ENCODE assay signal across 10 cellular contexts in genomic region chr12:53737951-53738833, GRCh38. TPM values are rescaled to one million over a fixed set of nuclear protein-coding genes. Genes with fewer than 3 reads are reported as not detected.
DNase-seq lines count a peak whose midpoint lies in the region; ATAC-seq and TF ChIP-seq lines count a peak whose summit lies in the region.
"Had no signal": no experiment of that assay in that cellular context is flagged by ENCODE, and none has a peak within 500 bp of the region (broad histone marks: within the 10 kb centered on the region; RNA-seq: fewer than 3 reads in every experiment).

No MANE protein-coding gene starts in this region.

- CTCF ChIA-PET in activated CD8-positive, alpha-beta T cell treated with anti-CD3 and anti-CD28 coated beads for 36 hours (lab: Charles Lee), result interaction anchor here (0.9 to 17.5 kb wide), 9 partner anchors 6 to 47 kb away, joined by 3 to 418 read pairs (median 7); partner anchors contain the start of gene CALCOCO1
- CTCF ChIA-PET in PC-9 (lab: Charles Lee), result no interaction called here

- H2AFZ ChIP-seq in PC-9, result no peak overlapping the region

- no peaks in the 10 kb centered on the region for H3K36me3 ChIP-seq in esophagus muscularis mucosa
- no peaks in the 10 kb centered on the region for H3K36me3 ChIP-seq in PC-9 (ENCODE audit: low read depth)

- H3K4me1 ChIP-seq in esophagus muscularis mucosa (peaks cover 11 to 25% (median 22%) of the 10 kb centered on the region in 4 donors), PC-9 (replicated peaks; ENCODE audit: insufficient read depth) (no peaks in the 10 kb centered on the region)

- H3K4me3 Mint-ChIP-seq in activated CD8-positive, alpha-beta T cell treated with anti-CD3 and anti-CD28 coated beads for 36 hours, result peak overlapping the region; percentile 45
- H3K4me3 Mint-ChIP-seq in stimulated activated memory B cell treated with anti-CD40 and anti-IgM and Interleukin-4, amounts not matched to agents 10 μg/mL and 1 μg/mL and 100 μg/mL, for 72 hours, result peak overlapping the region; percentile 42

- H3K79me2 ChIP-seq in PC-9 (ENCODE audit: low read depth), result no peaks in the 10 kb centered on the region

- intact Hi-C loops in activated CD8-positive, alpha-beta T cell treated with anti-CD3 and anti-CD28 coated beads for 36 hours (cut with micrococcal nuclease), result no loop called here
- intact Hi-C loops in esophagus muscularis mucosa (cut with DNase I), result no loop called here
- intact Hi-C loops in PC-9 (cut with micrococcal nuclease; ENCODE audit: unreplicated experiment), result no loop called here

- BruUV-seq in PC-9 (replicated peaks; lab: Mats Ljungman, UMichigan), result no TSS peak

- H3K27ac ChIP-seq in esophagus muscularis mucosa (replicated peaks in 1 of 4) (no peak overlapping the region), PC-9 (no peak overlapping the region)
- H3K27ac ChIP-seq: 22Rv1, skin epidermis had no signal

- H3K27me3 ChIP-seq in esophagus muscularis mucosa (peaks cover 2 to 80% (median 55%) of the 10 kb centered on the region in 4 donors), PC-9 (ENCODE audit: insufficient read depth, low read depth) (peaks cover 28% of the 10 kb centered on the region)

- no peaks in the 10 kb centered on the region for H3F3A ChIP-seq in PC-9 (ENCODE audit: insufficient read depth, low read depth)

- H3K9me3 ChIP-seq in esophagus muscularis mucosa, result no peaks in the 10 kb centered on the region
- H3K9me3 ChIP-seq in PC-9 (ENCODE audit: insufficient read depth, low read depth), result no peaks in the 10 kb centered on the region

- no peak for TF ChIP-seq POLR2A in esophagus muscularis mucosa (IDR thresholded peaks at IDR 0.05; ENCODE audit: low read depth)

- no peaks in the 10 kb centered on the region for H3K9me3 Mint-ChIP-seq in activated CD8-positive, alpha-beta T cell treated with anti-CD3 and anti-CD28 coated beads for 36 hours
- H3K9me3 Mint-ChIP-seq in stimulated activated memory B cell treated with anti-CD40 and anti-IgM and Interleukin-4, amounts not matched to agents 10 μg/mL and 1 μg/mL and 100 μg/mL, for 72 hours, result no peaks in the 10 kb centered on the region

- H3K4me3 ChIP-seq in iPS-11a (ENCODE audit: low read depth, low read length) (peak overlapping the region; percentile 69), esophagus muscularis mucosa (peak overlapping the region in 1 of 4 donors; percentile 18), PC-9 (no peak overlapping the region)
- H3K4me3 ChIP-seq: skin epidermis had no signal

- DNase-seq in DMS 273 (lab: John Stamatoyannopoulos, UW; ENCODE audit: unreplicated experiment), result peak; percentile 70
- DNase-seq in DMS 273 treated with DMSO at 0.1 percent for 48 hours (lab: John Stamatoyannopoulos, UW), result no peak
- DNase-seq in activated CD8-positive, alpha-beta T cell treated with anti-CD3 and anti-CD28 coated beads for 36 hours, result peak; percentile 52
- no peak for DNase-seq in inferior parietal cortex (ENCODE audit: extremely low spot score)
- DNase-seq in esophagus muscularis mucosa (ENCODE audit: extremely low spot score), result no peak
- no peak for DNase-seq in PC-9

- no peak overlapping the region for H3K27ac Mint-ChIP-seq in activated CD8-positive, alpha-beta T cell treated with anti-CD3 and anti-CD28 coated beads for 36 hours
- peak overlapping the region; percentile 34 for H3K27ac Mint-ChIP-seq in stimulated activated memory B cell treated with anti-CD40 and anti-IgM and Interleukin-4, amounts not matched to agents 10 μg/mL and 1 μg/mL and 100 μg/mL, for 72 hours

- H3K36me3 Mint-ChIP-seq in activated CD8-positive, alpha-beta T cell treated with anti-CD3 and anti-CD28 coated beads for 36 hours (ENCODE audit: low read depth), result no peaks in the 10 kb centered on the region
- no peaks in the 10 kb centered on the region for H3K36me3 Mint-ChIP-seq in stimulated activated memory B cell treated with anti-CD40 and anti-IgM and Interleukin-4, amounts not matched to agents 10 μg/mL and 1 μg/mL and 100 μg/mL, for 72 hours

- H3K4me1 Mint-ChIP-seq in activated CD8-positive, alpha-beta T cell treated with anti-CD3 and anti-CD28 coated beads for 36 hours (ENCODE audit: low read depth), result peaks cover 16% of the 10 kb centered on the region
- peaks cover 22% of the 10 kb centered on the region for H3K4me1 Mint-ChIP-seq in stimulated activated memory B cell treated with anti-CD40 and anti-IgM and Interleukin-4, amounts not matched to agents 10 μg/mL and 1 μg/mL and 100 μg/mL, for 72 hours

- H3K4me2 ChIP-seq in PC-9, result no peak overlapping the region

- peak; percentile 77 for ATAC-seq in activated CD8-positive, alpha-beta T cell treated with anti-CD3 and anti-CD28 coated beads for 36 hours
- ATAC-seq in stimulated activated memory B cell treated with anti-CD40 and anti-IgM and Interleukin-4, amounts not matched to agents 10 μg/mL and 1 μg/mL and 100 μg/mL, for 72 hours, result peak; percentile 37

- POLR2A ChIA-PET in activated CD8-positive, alpha-beta T cell treated with anti-CD3 and anti-CD28 coated beads for 36 hours (lab: Charles Lee), result interaction anchor here (0.7 to 5.4 kb wide), 2 partner anchors 10 to 60 kb away, joined by 4 to 40 read pairs; partner anchors contain the start of gene CALCOCO1
- POLR2A ChIA-PET in PC-9 (lab: Charles Lee; ENCODE audit: unreplicated experiment), result interaction anchor here (0.7 kb wide), 1 partner anchor 10 kb away, joined by 3 read pairs; no protein-coding TSS in a partner anchor

- TF ChIP-seq CTCF in activated CD8-positive, alpha-beta T cell treated with anti-CD3 and anti-CD28 coated beads for 36 hours (IDR thresholded peaks at IDR 0.05), result no peak
- TF ChIP-seq CTCF in esophagus muscularis mucosa (IDR thresholded peaks at IDR 0.05) (no peak), PC-9 (conservative IDR thresholded peaks at IDR 0.05) (no peak)

- H3K27me3 Mint-ChIP-seq in activated CD8-positive, alpha-beta T cell treated with anti-CD3 and anti-CD28 coated beads for 36 hours, result peaks cover 35% of the 10 kb centered on the region
- H3K27me3 Mint-ChIP-seq in stimulated activated memory B cell treated with anti-CD40 and anti-IgM and Interleukin-4, amounts not matched to agents 10 μg/mL and 1 μg/mL and 100 μg/mL, for 72 hours, result peaks cover 77% of the 10 kb centered on the region

- no peaks in the 10 kb centered on the region for H4K20me1 ChIP-seq in PC-9 (ENCODE audit: insufficient read depth)

- WGBS in esophagus muscularis mucosa, result 29% methylated on average over 34 of the region's 40 CpGs

- H3K9me2 ChIP-seq in PC-9 (ENCODE audit: insufficient read depth), result no peaks in the 10 kb centered on the region

- TF ChIP-seq EP300 in esophagus muscularis mucosa (IDR thresholded peaks at IDR 0.05), result no peak

RNA-seq across cellular contexts. Expression of gene CALCOCO1, which starts 10.9 kb away (rescaled TPM):
- 10 to 100 TPM; 15.5 to 16.2 TPM for total RNA-seq in activated CD8-positive, alpha-beta T cell treated with anti-CD3 and anti-CD28 coated beads for 36 hours
- total RNA-seq in esophagus muscularis mucosa (100 to 1,000 TPM; 252 to 487 (median 347) TPM), PC-9 (2021) (67.4 and 88.9 TPM in 2 replicates)

RNA-seq across cellular contexts. Expression of gene CISTR, which starts 13.6 kb away (rescaled TPM):
- not detected for total RNA-seq in activated CD8-positive, alpha-beta T cell treated with anti-CD3 and anti-CD28 coated beads for 36 hours
- total RNA-seq in esophagus muscularis mucosa (not detected), PC-9 (2021) (not detected in 2 replicates)

Comparison
In these comparisons a context has a peak if more than half of its experiments do, and no peak if none do; other contexts are left out.
1. DNase-seq: peak in DMS 273 (single experiment) and activated CD8-positive, alpha-beta T cell treated with anti-CD3 and anti-CD28 coated beads for 36 hours (single experiment); none in DMS 273 treated with DMSO at 0.1 percent for 48 hours (single experiment), inferior parietal cortex (single experiment), esophagus muscularis mucosa (single experiment) and PC-9 (0 of 2).